15 cellular contexts compared by ENCODE assay signal in genomic region chr22:46425011-46425410, GRCh38.
DNase-seq lines count a peak whose midpoint lies in the region; ATAC-seq, FAIRE-seq and TF ChIP-seq lines count a peak whose summit lies in the region.
"Had no signal": no experiment of that assay in that cellular context is flagged by ENCODE, and none has a peak within 500 bp of the region (broad histone marks: within the 10 kb centered on the region; RNA-seq: fewer than 3 reads in every experiment).

No MANE protein-coding gene starts in this region.

- POLR2A ChIA-PET in HEK293T (lab: Yijun Ruan, JAX): no interaction called here

- FAIRE-seq in GM12891 (lab: Jason Lieb, UNC): peak; percentile 31

- no peak for TF ChIP-seq CTCF in AG09309 (IDR thresholded peaks at IDR 0.05; ENCODE audit: control insufficient read depth, insufficient read depth, low read depth, low read length, missing control alignments)

- DNase-seq in AG09309 (ENCODE audit: low read depth): peak; percentile 64
- DNase-seq in GM12891 (ENCODE audit: insufficient read length, low spot score): no peak
- DNase-seq in amniotic epithelial cell (ENCODE audit: low read depth): peak; percentile 20
- peak; percentile 57 for DNase-seq in iris pigment epithelial cell (ENCODE audit: low read depth)
- DNase-seq in HEK293T (ENCODE audit: extremely low spot score): no peak
- no peak for DNase-seq in NCI-H748 (lab: John Stamatoyannopoulos, UW; ENCODE audit: unreplicated experiment)
- no peak for DNase-seq in NCI-H446 (lab: John Stamatoyannopoulos, UW)
- DNase-seq: activated CD4-positive, alpha-beta T cell treated with anti-CD3 and anti-CD28 coated beads, Interleukin-2, amount 10 ng/mL, durations not matched to agents 24 days and 14 days; activated naive CD4-positive, alpha-beta T cell treated with Interleukin-2 at 50 U/mL for 16 hours; CD8-positive, alpha-beta T cell; NCI-H1694 treated with DMSO at 0.1 percent for 48 hours; stimulated activated CD4-positive, alpha-beta T cell treated with anti-CD3 and anti-CD28 coated beads, Interleukin-1b, Interleukin-23, amount 100 ng/mL, for 48 hours; stimulated activated naive B cell treated with anti-CD40 and anti-IgM and Interleukin-4, amounts not matched to agents 10 μg/mL and 1 μg/mL and 100 μg/mL, for 72 hours; T-helper 1 cell had no signal

- no peak overlapping the region for H3K4me3 ChIP-seq in AG09309 (ENCODE audit: control insufficient read depth, low read depth, low read length)

- no peak for TF ChIP-seq POLR2A in GM12891 (IDR thresholded peaks at IDR 0.05; ENCODE audit: low read depth, low read length)

- CTCF ChIA-PET in HEK293T (lab: Yijun Ruan, JAX): no interaction called here

- ATAC-seq in GM19023 (IDR thresholded peaks at IDR 0.05; ENCODE audit: unreplicated experiment): no peak
- ATAC-seq: CD8-positive, alpha-beta T cell; stimulated activated naive B cell treated with anti-CD40 and anti-IgM and Interleukin-4, amounts not matched to agents 10 μg/mL and 1 μg/mL and 100 μg/mL, for 72 hours had no signal

TF ChIP-seq in GM12891, 5 proteins besides CTCF, POLR2A, EP300 and RAD21:
- peak; percentile 48; the same call in 1 of the 2 replicates for TF ChIP-seq POU2F2 (IDR thresholded peaks at IDR 0.05; ENCODE audit: low read depth, low read length)
- no peak for TF ChIP-seq SPI1 (IDR thresholded peaks at IDR 0.05; ENCODE audit: low read depth, low read length)

TF ChIP-seq in HEK293T, 16 proteins besides CTCF, POLR2A, EP300 and RAD21:
- TF ChIP-seq HDGF (IDR thresholded peaks at IDR 0.05; ENCODE audit: borderline replicate concordance) (no peak), PKNOX1 (IDR thresholded peaks at IDR 0.05) (no peak), BHLHE40 (IDR thresholded peaks at IDR 0.05; ENCODE audit: borderline replicate concordance) (no peak), NFRKB (IDR thresholded peaks at IDR 0.05) (no peak), ELF4 (IDR thresholded peaks at IDR 0.05) (no peak)

Comparison
In these comparisons a context has a peak if more than half of its experiments do, and no peak if none do; other contexts are left out.
1. DNase-seq: peak in AG09309 (single experiment), amniotic epithelial cell (single experiment) and iris pigment epithelial cell (single experiment); none in GM12891 (single experiment), HEK293T (single experiment), NCI-H748 (single experiment) and NCI-H446 (0 of 2).